10 cellular contexts compared by ENCODE assay signal in genomic region chr22:30823015-30823370, GRCh38.
A peak's percentile ranks its signal among the peaks of the same experiment; 100 is the strongest.
DNase-seq lines count a peak whose midpoint lies in the region; ATAC-seq, FAIRE-seq and TF ChIP-seq lines count a peak whose summit lies in the region.
"Had no signal": no experiment of that assay in that cellular context is flagged by ENCODE, and none has a peak within 500 bp of the region (broad histone marks: within the 10 kb centered on the region; RNA-seq: fewer than 3 reads in every experiment).

No MANE protein-coding gene starts in this region.

- POLR2A ChIA-PET in PC-3 (lab: Charles Lee; ENCODE audit: unreplicated experiment) = no interaction called here
- POLR2A ChIA-PET in endothelial cell of umbilical vein (lab: Charles Lee) = no interaction called here

- H3K18ac ChIP-seq in neuronal stem cell (ENCODE audit: low read length) = no peak overlapping the region

- peak overlapping the region; percentile 72 for H3K9ac ChIP-seq in PC-3 (ENCODE audit: low read length)
- H3K9ac ChIP-seq in endothelial cell of umbilical vein (replicated peaks; ENCODE audit: extremely low read depth, insufficient read depth, low read length) = no peak overlapping the region
- no peak overlapping the region for H3K9ac ChIP-seq in neuronal stem cell (ENCODE audit: low read depth, low read length, poor library complexity)

- H3K4me2 ChIP-seq in PC-3 (ENCODE audit: low read length) (peak overlapping the region; percentile 85), endothelial cell of umbilical vein (ENCODE audit: insufficient read depth, low read length) (no peak overlapping the region), neuronal stem cell (ENCODE audit: insufficient read depth, low read length, poor library complexity, severe bottlenecking) (peak overlapping the region; percentile 76)

- no peak overlapping the region for H4K8ac ChIP-seq in neuronal stem cell (ENCODE audit: low read depth, low read length)

- DNase-seq in PC-3 (peak; percentile 47), endothelial cell of umbilical vein (ENCODE audit: low read depth, low spot score) (no peak), neuronal stem cell (ENCODE audit: low spot score) (no peak), omental fat pad (ENCODE audit: low spot score) (no peak)
- DNase-seq: activated CD4-positive, alpha-beta memory T cell treated with anti-CD3 and anti-CD28 coated beads, Interleukin-2, amount 10 ng/mL, durations not matched to agents 7 days and 5 days; stimulated activated naive B cell treated with anti-CD40 and anti-IgM and Interleukin-4, amounts not matched to agents 10 μg/mL and 1 μg/mL and 100 μg/mL, for 72 hours had no signal

- H3K79me2 ChIP-seq in PC-3 (ENCODE audit: low read length) (peaks cover 5% of the 10 kb centered on the region; the same call in 1 of the 2 replicates), endothelial cell of umbilical vein (ENCODE audit: control insufficient read depth, insufficient read depth, low read length) (no peaks in the 10 kb centered on the region)

- TF ChIP-seq POLR2A in endothelial cell of umbilical vein (IDR thresholded peaks at IDR 0.05; ENCODE audit: low read depth, low read length) = no peak

- peak; percentile 76 for ATAC-seq in PC-3
- no peak for ATAC-seq in HG03097 (IDR thresholded peaks at IDR 0.05; ENCODE audit: low FRiP score, unreplicated experiment)
- no peak for ATAC-seq in omental fat pad (ENCODE audit: low FRiP score)
- no peak for ATAC-seq in HG03442 (IDR thresholded peaks at IDR 0.05; ENCODE audit: unreplicated experiment)

- BruUV-seq in PC-3 (replicated peaks; lab: Mats Ljungman, UMichigan) = no TSS peak
- BruUV-seq in endothelial cell of umbilical vein (replicated peaks; lab: Mats Ljungman, UMichigan) = no TSS peak

- H3K23ac ChIP-seq in neuronal stem cell (ENCODE audit: low read depth, low read length, poor library complexity) = no peak overlapping the region

- H3K9me3 ChIP-seq in PC-3 (ENCODE audit: low read length) = no peaks in the 10 kb centered on the region
- no peaks in the 10 kb centered on the region for H3K9me3 ChIP-seq in endothelial cell of umbilical vein (replicated peaks; ENCODE audit: control insufficient read depth, insufficient read depth, low read length)
- no peaks in the 10 kb centered on the region for H3K9me3 ChIP-seq in neuronal stem cell (replicated peaks in 1 of 2; ENCODE audit: control insufficient read depth in 2 of 2, insufficient read depth in 1 of 2, low read depth in 1 of 2, low read length in 2 of 2)

- dilution Hi-C loops in endothelial cell of umbilical vein (cut with MboI; ENCODE audit: extremely low pct_ligation_motif_present, low sequenced_read_pairs) = no loop called here

- intact Hi-C loops in PC-3 (cut with micrococcal nuclease) (no loop called here), endothelial cell of umbilical vein (cut with micrococcal nuclease) (no loop called here)

- H2BK120ac ChIP-seq in neuronal stem cell (ENCODE audit: low read depth, low read length) = no peak overlapping the region

- no peaks in the 10 kb centered on the region for H3K9me1 ChIP-seq in endothelial cell of umbilical vein (replicated peaks; ENCODE audit: control insufficient read depth, extremely low read depth, insufficient read depth, low read length)

- H3F3A ChIP-seq in PC-3 (ENCODE audit: low read length, unreplicated experiment) = no peaks in the 10 kb centered on the region

- H3K27ac ChIP-seq in PC-3 (ENCODE audit: low read length) (no peak overlapping the region; the same call in 1 of the 2 replicates), endothelial cell of umbilical vein (ENCODE audit: insufficient read depth, low read depth, low read length) (no peak overlapping the region), neuronal stem cell (replicated peaks; ENCODE audit: low read length) (no peak overlapping the region)

- no CpG with 5 or more reads among the region's 11 CpGs for WGBS in neuronal stem cell (ENCODE audit: extremely low coverage in 2 of 2, insufficient read length in 2 of 2, insufficient replicate concordance in 1 of 2), 2 donors

- FAIRE-seq in endothelial cell of umbilical vein (lab: Jason Lieb, UNC) = no peak
- FAIRE-seq: colon had no signal

- no peak overlapping the region for H3K14ac ChIP-seq in neuronal stem cell (ENCODE audit: low read length)

- H3K79me1 ChIP-seq in neuronal stem cell (ENCODE audit: low read depth, low read length) = no peaks in the 10 kb centered on the region

- TF ChIP-seq CTCF in GM12873 (IDR thresholded peaks at IDR 0.05; ENCODE audit: insufficient read depth, low read depth, low read length, missing control alignments) = peak; percentile 3
- no peak for TF ChIP-seq CTCF in PC-3 (conservative IDR thresholded peaks at IDR 0.05; ENCODE audit: low read depth, low read length)
- TF ChIP-seq CTCF in endothelial cell of umbilical vein (IDR thresholded peaks at IDR 0.05; ENCODE audit: extremely low read depth in 1 of 2, insufficient read depth in 1 of 2, low read depth in 1 of 2, low read length in 2 of 2) = no peak
- TF ChIP-seq CTCF in omental fat pad (IDR thresholded peaks at IDR 0.05) = no peak

- H2BK12ac ChIP-seq in neuronal stem cell (ENCODE audit: low read length) = no peak overlapping the region

- no peaks in the 10 kb centered on the region for H3K9me2 ChIP-seq in PC-3 (replicated peaks; ENCODE audit: low read length)

- H4K20me1 ChIP-seq in PC-3 (ENCODE audit: low read length) (no peaks in the 10 kb centered on the region), endothelial cell of umbilical vein (replicated peaks; ENCODE audit: control insufficient read depth, extremely low read depth, insufficient read depth, low read length) (no peaks in the 10 kb centered on the region)

- H2AFZ ChIP-seq in PC-3 (ENCODE audit: low read length) (peak overlapping the region; percentile 72), endothelial cell of umbilical vein (ENCODE audit: low read depth, low read length) (no peak overlapping the region), neuronal stem cell (ENCODE audit: low read length) (no peak overlapping the region)

- H3K4me1 ChIP-seq in PC-3 (ENCODE audit: insufficient read depth, low read length) = peaks cover 17% of the 10 kb centered on the region; the same call in 1 of the 2 replicates
- H3K4me1 ChIP-seq in endothelial cell of umbilical vein (ENCODE audit: control insufficient read depth, extremely low read depth, insufficient read depth, low read length) = no peaks in the 10 kb centered on the region
- peaks cover 1 to 2% of the 10 kb centered on the region in 2 donors for H3K4me1 ChIP-seq in neuronal stem cell (ENCODE audit: control insufficient read depth in 2 of 2, insufficient read depth in 1 of 2, low read depth in 1 of 2, low read length in 2 of 2)

- CTCF ChIA-PET in PC-3 (lab: Charles Lee) (no interaction called here), endothelial cell of umbilical vein (lab: Charles Lee) (interaction anchor here (3.4 kb wide), 1 partner anchor 68 kb away, joined by 15 read pairs; no protein-coding TSS in a partner anchor)

- no peak overlapping the region for H3K4ac ChIP-seq in neuronal stem cell (ENCODE audit: low read length)

- H3K27me3 ChIP-seq in PC-3 (ENCODE audit: low read length) (no peaks in the 10 kb centered on the region), endothelial cell of umbilical vein (ENCODE audit: control insufficient read depth in 2 of 2, insufficient read depth in 2 of 2, low read length in 2 of 2) (peaks cover 33 to 38% of the 10 kb centered on the region in 2 experiments), neuronal stem cell (ENCODE audit: control insufficient read depth in 3 of 3, insufficient read depth in 3 of 3, low read depth in 1 of 3, low read length in 3 of 3) (peaks cover 4 to 96% (median 30%) of the 10 kb centered on the region in 3 experiments)

- H3K4me3 ChIP-seq in PC-3 (ENCODE audit: low read length) (peak overlapping the region; percentile 67), endothelial cell of umbilical vein (replicated peaks in 1 of 3; ENCODE audit: insufficient read depth in 1 of 3, low read depth in 1 of 3, low read length in 3 of 3) (no peak overlapping the region), neuronal stem cell (ENCODE audit: low read length in 2 of 2) (no peak overlapping the region)

- H2AK5ac ChIP-seq in neuronal stem cell (ENCODE audit: low read depth, low read length) = no peak overlapping the region

- no peak overlapping the region for H2BK15ac ChIP-seq in neuronal stem cell (ENCODE audit: low read length)

- H4K91ac ChIP-seq in neuronal stem cell (ENCODE audit: low read depth, low read length, poor library complexity) = no peak overlapping the region

- H3K36me3 ChIP-seq in PC-3 (ENCODE audit: low read depth, low read length) (no peaks in the 10 kb centered on the region), endothelial cell of umbilical vein (ENCODE audit: control insufficient read depth in 2 of 2, extremely low read depth in 1 of 2, insufficient read depth in 2 of 2, low read length in 2 of 2) (no peaks in the 10 kb centered on the region), neuronal stem cell (replicated peaks in 1 of 2; ENCODE audit: control insufficient read depth in 2 of 2, insufficient read depth in 2 of 2, low read length in 2 of 2) (no peaks in the 10 kb centered on the region)

- H2BK5ac ChIP-seq in neuronal stem cell (ENCODE audit: low read length) = no peak overlapping the region

TF ChIP-seq in endothelial cell of umbilical vein, 7 proteins besides CTCF, POLR2A, EP300 and RAD21:
- peak; percentile 78 for TF ChIP-seq EZH2 (IDR thresholded peaks at IDR 0.05; ENCODE audit: borderline replicate concordance, low read depth, low read length, severe bottlenecking)
- TF ChIP-seq GATA2 (IDR thresholded peaks at IDR 0.05; ENCODE audit: insufficient read depth, insufficient read length, low read depth, low read length) = no peak
- no peak for TF ChIP-seq FOS (IDR thresholded peaks at IDR 0.05; ENCODE audit: borderline replicate concordance, insufficient read depth, low read length)
